ENCODE assay signal across 26 cellular contexts in genomic region chr6:48144024-48144423, GRCh38. TPM values are rescaled to one million over a fixed set of nuclear protein-coding genes. Genes with fewer than 3 reads are reported as not detected.
"Had no signal": no experiment of that assay in that cellular context is flagged by ENCODE, and none has a peak within 500 bp of the region (broad histone marks: within the 10 kb centered on the region; RNA-seq: fewer than 3 reads in every experiment).

No MANE protein-coding gene starts in this region.

- H3K27ac Mint-ChIP-seq: activated CD4-positive, alpha-beta memory T cell treated with anti-CD3 and anti-CD28 coated beads for 36 hours; activated naive CD4-positive, alpha-beta T cell treated with anti-CD3 and anti-CD28 coated beads, Interleukin-2, amount 10 ng/mL, durations not matched to agents 7 days and 5 days; activated T-cell treated with anti-CD3 and anti-CD28 coated beads, Interleukin-2, amount 50 U/mL, for 72 hours; brain; effector memory CD8-positive, alpha-beta T cell; natural killer cell; stimulated activated naive CD8-positive, alpha-beta T cell treated with anti-CD3 and anti-CD28 coated beads, Interleukin-15, Interleukin-2, amounts not matched to agents 100 ng/mL and 50 ng/mL, for 24 hours; T-helper 17 cell had no signal

- H3K9me3 ChIP-seq: esophagus muscularis mucosa, heart left ventricle, lower lobe of right lung, ovary, psoas muscle, right atrium auricular region, thyroid gland had no signal

- H3K36me3 Mint-ChIP-seq: activated CD4-positive, alpha-beta memory T cell treated with anti-CD3 and anti-CD28 coated beads for 36 hours; activated naive CD4-positive, alpha-beta T cell treated with anti-CD3 and anti-CD28 coated beads, Interleukin-2, amount 10 ng/mL, durations not matched to agents 7 days and 5 days; brain; natural killer cell had no signal

- H3K27me3 ChIP-seq: esophagus muscularis mucosa, heart left ventricle, ovary, right atrium auricular region, thyroid gland had no signal

- H3K9me3 Mint-ChIP-seq: activated CD4-positive, alpha-beta memory T cell treated with anti-CD3 and anti-CD28 coated beads for 36 hours had no signal

- H3K4me1 Mint-ChIP-seq: activated naive CD4-positive, alpha-beta T cell treated with anti-CD3 and anti-CD28 coated beads, Interleukin-2, amount 10 ng/mL, durations not matched to agents 7 days and 5 days; natural killer cell; T-helper 17 cell had no signal

- H3K4me3 ChIP-seq: esophagus muscularis mucosa, heart left ventricle, lower lobe of right lung, ovary, psoas muscle, right atrium auricular region, thyroid gland had no signal

- FAIRE-seq: colon, endothelial cell of umbilical vein, kidney had no signal

- DNase-seq: activated CD4-positive, alpha-beta memory T cell treated with anti-CD3 and anti-CD28 coated beads for 36 hours; activated CD4-positive, alpha-beta T cell treated with anti-CD3 and anti-CD28 coated beads for 48 hours; activated effector memory CD4-positive, alpha-beta T cell treated with Interleukin-2 at 50 U/mL for 16 hours; activated naive CD4-positive, alpha-beta T cell treated with anti-CD3 and anti-CD28 coated beads, Interleukin-2, amount 10 ng/mL, durations not matched to agents 7 days and 5 days; activated T-cell treated with anti-CD3 and anti-CD28 coated beads, Interleukin-2, amount 50 U/mL, for 72 hours; anterior cingulate cortex; caudate nucleus; effector memory CD8-positive, alpha-beta T cell; heart left ventricle; kidney; lower lobe of right lung; natural killer cell; ovary; psoas muscle; stimulated activated CD4-positive, alpha-beta T cell treated with anti-CD3 and anti-CD28 coated beads, Interleukin-1b, Interleukin-23, amount 100 ng/mL, for 48 hours; substantia nigra; SW 1271; T-helper 17 cell; thyroid gland had no signal

- ATAC-seq: activated T-cell treated with anti-CD3 and anti-CD28 coated beads, Interleukin-2, amount 50 U/mL, for 72 hours; effector memory CD8-positive, alpha-beta T cell; heart left ventricle; left lobe of liver; lower lobe of right lung; natural killer cell; psoas muscle; T-helper 17 cell had no signal

- H3K4me3 Mint-ChIP-seq: activated CD4-positive, alpha-beta memory T cell treated with anti-CD3 and anti-CD28 coated beads for 36 hours; activated naive CD4-positive, alpha-beta T cell treated with anti-CD3 and anti-CD28 coated beads, Interleukin-2, amount 10 ng/mL, durations not matched to agents 7 days and 5 days; activated T-cell treated with anti-CD3 and anti-CD28 coated beads, Interleukin-2, amount 50 U/mL, for 72 hours; brain; effector memory CD8-positive, alpha-beta T cell; natural killer cell; stimulated activated naive CD8-positive, alpha-beta T cell treated with anti-CD3 and anti-CD28 coated beads, Interleukin-15, Interleukin-2, amounts not matched to agents 100 ng/mL and 50 ng/mL, for 24 hours; T-helper 17 cell had no signal

- H3K4me1 ChIP-seq: esophagus muscularis mucosa, heart left ventricle, lower lobe of right lung, psoas muscle, right atrium auricular region, thyroid gland had no signal

- H3K36me3 ChIP-seq: esophagus muscularis mucosa, heart left ventricle, lower lobe of right lung, ovary, right atrium auricular region, thyroid gland had no signal

- H3K27me3 Mint-ChIP-seq: activated CD4-positive, alpha-beta memory T cell treated with anti-CD3 and anti-CD28 coated beads for 36 hours; activated naive CD4-positive, alpha-beta T cell treated with anti-CD3 and anti-CD28 coated beads, Interleukin-2, amount 10 ng/mL, durations not matched to agents 7 days and 5 days; brain; effector memory CD8-positive, alpha-beta T cell; stimulated activated naive CD8-positive, alpha-beta T cell treated with anti-CD3 and anti-CD28 coated beads, Interleukin-15, Interleukin-2, amounts not matched to agents 100 ng/mL and 50 ng/mL, for 24 hours; T-helper 17 cell had no signal

- H3K27ac ChIP-seq: esophagus muscularis mucosa, heart left ventricle, lower lobe of right lung, ovary, psoas muscle, right atrium auricular region, thyroid gland had no signal

RNA-seq across cellular contexts. Expression of gene PTCHD4, which starts 33.0 kb away (rescaled TPM):
- total RNA-seq: activated CD4-positive, alpha-beta memory T cell treated with anti-CD3 and anti-CD28 coated beads for 36 hours; activated T-cell treated with anti-CD3 and anti-CD28 coated beads, Interleukin-2, amount 50 U/mL, for 72 hours; natural killer cell; T-helper 17 cell had no signal
- polyA plus RNA-seq: psoas muscle had no signal
